Comparison of ENCODE assay signal across 10 cellular contexts in the genomic region with DNA sequence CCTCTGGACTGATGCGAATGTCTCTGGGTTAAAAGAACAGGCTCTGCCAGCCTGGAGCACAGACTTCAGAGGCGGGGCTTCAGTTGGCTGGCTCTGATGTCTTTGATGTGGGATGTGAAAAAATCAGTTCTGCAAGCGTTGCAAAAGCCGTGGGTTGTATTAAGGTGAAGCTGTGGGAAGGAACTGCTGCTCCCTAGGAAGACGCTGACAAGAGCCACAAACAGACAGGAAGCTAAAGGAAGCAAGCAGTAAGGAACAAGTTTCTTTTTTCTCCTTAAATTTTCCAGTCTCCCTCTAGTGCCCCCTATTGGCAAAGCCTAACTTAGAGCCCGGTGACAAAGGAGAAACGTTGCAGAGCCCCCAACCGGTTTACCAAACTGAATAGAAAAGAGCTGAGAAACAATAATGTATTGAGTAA.
A peak's percentile ranks its signal among the peaks of the same experiment; 100 is the strongest.
DNase-seq lines count a peak whose midpoint lies in the region; ATAC-seq, FAIRE-seq and TF ChIP-seq lines count a peak whose summit lies in the region.
"Had no signal": no experiment of that assay in that cellular context is flagged by ENCODE, and none has a peak within 500 bp of the region (broad histone marks: within the 10 kb centered on the region; RNA-seq: fewer than 3 reads in every experiment).

No MANE protein-coding gene starts in this region.

- CTCF ChIA-PET in CD4-positive, alpha-beta T cell (lab: Charles Lee) = no interaction called here

- H3K27ac ChIP-seq in heart right ventricle (no peak overlapping the region), WERI-Rb-1 (no peak overlapping the region)
- H3K27ac ChIP-seq in CD4-positive, alpha-beta T cell (ENCODE audit: low read depth, low read length) = no peak overlapping the region
- H3K27ac ChIP-seq: upper lobe of left lung had no signal

- POLR2A ChIA-PET in CD4-positive, alpha-beta T cell (lab: Charles Lee) = no interaction called here

- peak in 6 of 9 donors; percentile 28 to 59 (median 33) for TF ChIP-seq CTCF in heart right ventricle (IDR thresholded peaks at IDR 0.05)
- peak; percentile 60 for TF ChIP-seq CTCF in WERI-Rb-1 (IDR thresholded peaks at IDR 0.05; ENCODE audit: low read depth, low read length)
- no peak for TF ChIP-seq CTCF in CD4-positive, alpha-beta T cell (IDR thresholded peaks at IDR 0.05)

- H3K9me3 Mint-ChIP-seq in CD4-positive, alpha-beta T cell = no peaks in the 10 kb centered on the region

- no peaks in the 10 kb centered on the region for H3K4me1 ChIP-seq in heart right ventricle
- H3K4me1 ChIP-seq: upper lobe of left lung had no signal

- H3K27me3 Mint-ChIP-seq in CD4-positive, alpha-beta T cell = no peaks in the 10 kb centered on the region

- WGBS in heart right ventricle, 2 donors = 9 to 12% methylated on average over 8 of the region's 8 CpGs

- no peaks in the 10 kb centered on the region for H3K36me3 Mint-ChIP-seq in CD4-positive, alpha-beta T cell (ENCODE audit: low read depth)

- H3K4me3 ChIP-seq in heart right ventricle (no peak overlapping the region), WERI-Rb-1 (ENCODE audit: low read depth, low read length) (no peak overlapping the region)
- H3K4me3 ChIP-seq: upper lobe of left lung had no signal

- H3K9me3 ChIP-seq in heart right ventricle (no peaks in the 10 kb centered on the region), WERI-Rb-1 (ENCODE audit: severe bottlenecking) (no peaks in the 10 kb centered on the region)
- H3K9me3 ChIP-seq in CD4-positive, alpha-beta T cell (ENCODE audit: control insufficient read depth, low read length) = no peaks in the 10 kb centered on the region
- H3K9me3 ChIP-seq: upper lobe of left lung had no signal

- DNase-seq in heart right ventricle (no peak), left ventricle myocardium superior (no peak), WERI-Rb-1 (peak; percentile 25), iris pigment epithelial cell (ENCODE audit: low read depth) (peak; percentile 17), urothelium cell line (ENCODE audit: low spot score) (peak; percentile 26)
- no peak for DNase-seq in CD4-positive, alpha-beta T cell

- no peak overlapping the region for H3K4me3 Mint-ChIP-seq in CD4-positive, alpha-beta T cell

- intact Hi-C loops in heart right ventricle (cut with DNase I) (no loop called here), left ventricle myocardium superior (cut with micrococcal nuclease) (no loop called here)
- intact Hi-C loops in CD4-positive, alpha-beta T cell (cut with DNase I, micrococcal nuclease) = no loop called here

- H3K36me3 ChIP-seq in heart right ventricle = no peaks in the 10 kb centered on the region
- H3K36me3 ChIP-seq in WERI-Rb-1 = no peaks in the 10 kb centered on the region
- H3K36me3 ChIP-seq: upper lobe of left lung had no signal

- H3K27me3 ChIP-seq in heart right ventricle = peaks cover 0 to 8% (median 0%) of the 10 kb centered on the region in 7 donors
- H3K27me3 ChIP-seq in WERI-Rb-1 (ENCODE audit: insufficient read depth, low read depth, severe bottlenecking) = no peaks in the 10 kb centered on the region
- H3K27me3 ChIP-seq in CD4-positive, alpha-beta T cell (ENCODE audit: control insufficient read depth, insufficient read depth, low read length) = no peaks in the 10 kb centered on the region
- H3K27me3 ChIP-seq: upper lobe of left lung had no signal

- no peak for FAIRE-seq in urothelium cell line (lab: Jason Lieb, UNC)
- FAIRE-seq: islet of Langerhans had no signal

- ATAC-seq in heart right ventricle (no peak), left ventricle myocardium superior (no peak), GM18867 (IDR thresholded peaks at IDR 0.05; ENCODE audit: unreplicated experiment) (no peak), HG02588 (IDR thresholded peaks at IDR 0.05; ENCODE audit: unreplicated experiment) (no peak)
- no peak for ATAC-seq in CD4-positive, alpha-beta T cell (ENCODE audit: poor library complexity)

- H3K27ac Mint-ChIP-seq in CD4-positive, alpha-beta T cell = no peak overlapping the region

- H3K4me1 Mint-ChIP-seq in CD4-positive, alpha-beta T cell (ENCODE audit: low read depth) = no peaks in the 10 kb centered on the region

Comparison
In these comparisons a context has a peak if more than half of its experiments do, and no peak if none do; other contexts are left out.
1. DNase-seq: peak in WERI-Rb-1 (single experiment), iris pigment epithelial cell (single experiment) and urothelium cell line (single experiment); none in heart right ventricle (0 of 2), left ventricle myocardium superior (single experiment) and CD4-positive, alpha-beta T cell (0 of 10).